ENCODE assay signal across 13 cellular contexts in the genomic region with DNA sequence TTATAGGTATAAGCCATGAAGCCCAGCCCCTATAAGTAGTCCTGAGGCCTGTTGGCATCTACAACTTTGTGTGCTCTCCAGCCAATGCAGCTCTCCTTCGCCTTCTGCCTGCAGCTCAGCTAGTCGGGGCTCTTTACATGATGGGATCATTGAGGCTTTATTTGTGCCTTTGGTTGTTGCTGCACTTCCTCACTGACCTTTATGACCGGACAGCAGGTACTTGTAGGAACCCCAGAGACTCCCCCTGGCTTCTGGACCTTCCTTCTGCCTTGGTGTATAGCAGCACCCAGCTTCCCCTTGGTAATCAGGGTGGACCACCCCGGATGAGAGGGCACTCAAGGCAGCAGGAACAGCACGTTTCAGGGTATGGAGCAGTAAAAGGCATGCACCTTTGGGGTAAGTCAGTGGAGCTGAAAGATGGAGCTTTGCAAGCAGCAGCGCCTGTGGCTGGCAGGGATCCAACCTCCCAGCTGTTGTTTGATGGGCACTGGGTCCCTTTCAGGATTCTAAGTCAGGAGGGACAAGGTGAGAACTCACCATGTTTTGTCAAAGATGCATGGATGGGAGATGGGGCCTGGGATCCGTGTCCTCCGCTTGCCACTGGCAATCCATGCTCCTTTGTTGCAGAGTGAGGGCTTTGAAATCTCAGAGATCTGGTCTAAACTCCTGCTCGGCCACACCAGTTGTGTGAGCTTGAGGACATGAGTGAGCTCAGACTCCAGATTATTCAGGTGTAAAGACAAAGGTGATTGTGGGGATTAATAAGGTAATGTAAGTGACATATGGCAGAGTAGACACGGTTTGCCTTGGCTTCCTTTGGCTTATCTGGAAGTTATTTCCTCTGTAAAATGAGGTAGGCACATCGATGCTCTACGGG.
A peak's percentile ranks its signal among the peaks of the same experiment; 100 is the strongest.
DNase-seq lines count a peak whose midpoint lies in the region; FAIRE-seq and TF ChIP-seq lines count a peak whose summit lies in the region.
"Had no signal": no experiment of that assay in that cellular context is flagged by ENCODE, and none has a peak within 500 bp of the region (broad histone marks: within the 10 kb centered on the region; RNA-seq: fewer than 3 reads in every experiment).

No MANE protein-coding gene starts in this region.

- no peaks in the 10 kb centered on the region for H3K9me3 ChIP-seq in tibial artery

- H3K27me3 Mint-ChIP-seq in activated naive CD4-positive, alpha-beta T cell treated with anti-CD3 and anti-CD28 coated beads, Interleukin-2, amount 50 U/mL, for 24 hours = no peaks in the 10 kb centered on the region

- peaks cover 0 to 8% (median 0%) of the 10 kb centered on the region in 4 donors for H3K4me1 ChIP-seq in tibial artery

- no peak overlapping the region for H3K27ac ChIP-seq in tibial artery
- H3K27ac ChIP-seq: cardiac muscle cell had no signal

- peaks cover 89% of the 10 kb centered on the region for H3K4me1 Mint-ChIP-seq in activated naive CD4-positive, alpha-beta T cell treated with anti-CD3 and anti-CD28 coated beads, Interleukin-2, amount 50 U/mL, for 24 hours

- H3K36me3 ChIP-seq in tibial artery = no peaks in the 10 kb centered on the region
- H3K36me3 ChIP-seq: cardiac muscle cell had no signal

- no peaks in the 10 kb centered on the region for H3K36me3 Mint-ChIP-seq in activated naive CD4-positive, alpha-beta T cell treated with anti-CD3 and anti-CD28 coated beads, Interleukin-2, amount 50 U/mL, for 24 hours

- no peak for DNase-seq in activated naive CD4-positive, alpha-beta T cell (lab: John Stamatoyannopoulos, UW)
- DNase-seq in RPMI8226 (peak; percentile 40), islet precursor cell (peak; percentile 36), tibial artery (peak; percentile 13 to 60), frontal cortex (ENCODE audit: low spot score in 2 of 2) (no peak), NCI-H1694 (lab: John Stamatoyannopoulos, UW) (no peak), NCI-H2081 treated with DMSO at 0.1 percent for 48 hours (lab: John Stamatoyannopoulos, UW) (no peak)
- DNase-seq: mammary epithelial cell; NCI-H1417 treated with DMSO at 0.1 percent for 48 hours; PC-3; stimulated activated CD4-positive, alpha-beta T cell treated with anti-CD3 and anti-CD28 coated beads, Interleukin-4, amount 100 ng/mL, for 24 hours had no signal

- H3K4me3 ChIP-seq in tibial artery = no peak overlapping the region
- H3K4me3 ChIP-seq: cardiac muscle cell had no signal

- intact Hi-C loops in tibial artery (cut with DNase I; ENCODE audit: low total_unique reads) = no loop called here

- FAIRE-seq in frontal cortex (lab: Jason Lieb, UNC) = no peak

- peak overlapping the region; percentile 36 for H3K4me3 Mint-ChIP-seq in activated naive CD4-positive, alpha-beta T cell treated with anti-CD3 and anti-CD28 coated beads, Interleukin-2, amount 50 U/mL, for 24 hours

- H3K27me3 ChIP-seq in tibial artery = no peaks in the 10 kb centered on the region
- H3K27me3 ChIP-seq: cardiac muscle cell had no signal

- no peak overlapping the region for H3K27ac Mint-ChIP-seq in activated naive CD4-positive, alpha-beta T cell treated with anti-CD3 and anti-CD28 coated beads, Interleukin-2, amount 50 U/mL, for 24 hours

- H3K9me3 Mint-ChIP-seq in activated naive CD4-positive, alpha-beta T cell treated with anti-CD3 and anti-CD28 coated beads, Interleukin-2, amount 50 U/mL, for 24 hours = no peaks in the 10 kb centered on the region

- no peak for TF ChIP-seq CTCF in tibial artery (IDR thresholded peaks at IDR 0.05)

Comparison
In these comparisons a context has a peak if more than half of its experiments do, and no peak if none do; other contexts are left out.
1. DNase-seq: peak in RPMI8226 (single experiment), islet precursor cell (single experiment) and tibial artery (2 of 2); none in activated naive CD4-positive, alpha-beta T cell (0 of 4), frontal cortex (0 of 2), NCI-H1694 (single experiment) and NCI-H2081 treated with DMSO at 0.1 percent for 48 hours (single experiment).